25 cellular contexts compared by ENCODE assay signal in genomic region chr17:35235289-35235688, GRCh38. TPM values are rescaled to one million over a fixed set of nuclear protein-coding genes. Genes with fewer than 3 reads are reported as not detected.
"Had no signal": no experiment of that assay in that cellular context is flagged by ENCODE, and none has a peak within 500 bp of the region (broad histone marks: within the 10 kb centered on the region; RNA-seq: fewer than 3 reads in every experiment).

No MANE protein-coding gene starts in this region.

- H3K9me3 ChIP-seq: gastrocnemius medialis, left lung, spleen had no signal

- H3K27ac ChIP-seq: gastrocnemius medialis, heart left ventricle, left lung, SK-N-MC, tibial artery had no signal

- H3K27me3 ChIP-seq: gastrocnemius medialis, heart left ventricle, left lung, spleen, tibial artery had no signal

- H3K27ac Mint-ChIP-seq: mesothelial cell of epicardium; stimulated activated naive B cell treated with anti-CD40 and anti-IgM and Interleukin-4, amounts not matched to agents 10 μg/mL and 1 μg/mL and 100 μg/mL, for 72 hours; T-helper 2 cell treated with Interferon-gamma antibody and Interleukin-4, amounts not matched to agents 5 μg/mL and 100 μg/mL, for 36 hours; WTC11 had no signal

- H3K4me1 Mint-ChIP-seq: WTC11 had no signal

- H3K36me3 Mint-ChIP-seq: mesothelial cell of epicardium; stimulated activated naive B cell treated with anti-CD40 and anti-IgM and Interleukin-4, amounts not matched to agents 10 μg/mL and 1 μg/mL and 100 μg/mL, for 72 hours; WTC11 had no signal

- H3K36me3 ChIP-seq: gastrocnemius medialis, heart left ventricle, left lung, spleen, tibial artery had no signal

- H3K4me1 ChIP-seq: gastrocnemius medialis, tibial artery had no signal

- DNase-seq: activated CD4-positive, alpha-beta T cell treated with anti-CD3 and anti-CD28 coated beads, Interleukin-2, amount 50 U/mL, for 1 hour; activated gamma-delta T cell; amniotic stem cell; effector CD4-positive, alpha-beta T cell; gastrocnemius medialis; heart left ventricle; kidney; left lung; occipital lobe; retina; spleen; stimulated activated CD4-positive, alpha-beta T cell treated with anti-CD3 and anti-CD28 coated beads, Interleukin-4, amount 100 ng/mL, for 4 hours; stimulated activated naive B cell treated with anti-CD40 and anti-IgM and Interleukin-4, amounts not matched to agents 10 μg/mL and 1 μg/mL and 100 μg/mL, for 72 hours; substantia nigra; tibial artery had no signal

- H3K4me3 ChIP-seq: gastrocnemius medialis, heart left ventricle, left lung, SK-N-MC, spleen, tibial artery had no signal

- H3K4me3 Mint-ChIP-seq: mesothelial cell of epicardium; stimulated activated naive B cell treated with anti-CD40 and anti-IgM and Interleukin-4, amounts not matched to agents 10 μg/mL and 1 μg/mL and 100 μg/mL, for 72 hours; T-helper 2 cell treated with Interferon-gamma antibody and Interleukin-4, amounts not matched to agents 5 μg/mL and 100 μg/mL, for 36 hours; WTC11 had no signal

- ATAC-seq: heart left ventricle; left lung; stimulated activated naive B cell treated with anti-CD40 and anti-IgM and Interleukin-4, amounts not matched to agents 10 μg/mL and 1 μg/mL and 100 μg/mL, for 72 hours; WTC11 had no signal

RNA-seq across cellular contexts. Expression of gene SLC35G3, which starts 41.1 kb away (rescaled TPM):
- total RNA-seq: cerebellum, gastrocnemius medialis, heart left ventricle, kidney, left lung, lung microvascular endothelial cell, mesothelial cell of epicardium, occipital lobe, posterior vena cava, spleen, urinary bladder, WTC11 had no signal
- polyA plus RNA-seq: esophagus, heart left ventricle, neural cell, urinary bladder had no signal
